ENCODE assay signal across 13 cellular contexts in genomic region chr12:89098390-89099102, GRCh38.
DNase-seq lines count a peak whose midpoint lies in the region; ATAC-seq, FAIRE-seq and TF ChIP-seq lines count a peak whose summit lies in the region.
"Had no signal": no experiment of that assay in that cellular context is flagged by ENCODE, and none has a peak within 500 bp of the region (broad histone marks: within the 10 kb centered on the region; RNA-seq: fewer than 3 reads in every experiment).

No MANE protein-coding gene starts in this region.

- H3K36me3 ChIP-seq in liver (ENCODE audit: control insufficient read depth in 4 of 4, insufficient read depth in 3 of 4, low read depth in 1 of 4, low read length in 3 of 4) (no peaks in the 10 kb centered on the region), HepG2 (replicated peaks in 1 of 2; ENCODE audit: control insufficient read depth in 1 of 2, insufficient read depth in 2 of 2, low read length in 2 of 2) (no peaks in the 10 kb centered on the region), WERI-Rb-1 (no peaks in the 10 kb centered on the region), hepatocyte (replicated peaks; ENCODE audit: insufficient read depth, low read depth) (no peaks in the 10 kb centered on the region)
- H3K36me3 ChIP-seq: thoracic aorta had no signal

- H3K4me2 ChIP-seq in HepG2 (ENCODE audit: low read depth, low read length): no peak overlapping the region
- no peak overlapping the region for H3K4me2 ChIP-seq in hepatocyte

- H3K9ac ChIP-seq in liver (ENCODE audit: low read depth in 1 of 2, low read length in 2 of 2) (no peak overlapping the region), HepG2 (ENCODE audit: insufficient read depth, low read depth, low read length) (no peak overlapping the region)

- DNase-seq in HepG2 (ENCODE audit: low spot score): no peak
- peak; percentile 13 for DNase-seq in WERI-Rb-1
- peak; percentile 13 for DNase-seq in hepatocyte (ENCODE audit: low spot score)
- DNase-seq in GM19240 (ENCODE audit: insufficient read length, low spot score): no peak
- DNase-seq in D341Med (ENCODE audit: low spot score): no peak
- DNase-seq in HPDE6-E6E7 (ENCODE audit: extremely low spot score): no peak
- DNase-seq: activated CD4-positive, alpha-beta memory T cell treated with anti-CD3 and anti-CD28 coated beads for 36 hours; immature natural killer cell; occipital lobe; stimulated activated CD4-positive, alpha-beta T cell treated with anti-CD3 and anti-CD28 coated beads, Interleukin-4, amount 100 ng/mL, for 4 hours had no signal

- TF ChIP-seq POLR2A in HepG2 (IDR thresholded peaks at IDR 0.05; ENCODE audit: insufficient read depth in 1 of 2, low read depth in 2 of 2, low read length in 2 of 2): no peak

- BruUV-seq in HepG2 (replicated peaks; lab: Mats Ljungman, UMichigan): no TSS peak

- no peak for TF ChIP-seq EP300 in HepG2 (IDR thresholded peaks at IDR 0.05; ENCODE audit: low read depth in 2 of 2, low read length in 2 of 2)
- no peak for TF ChIP-seq EP300 in HepG2 (CRISPR knock-in tag; IDR thresholded peaks at IDR 0.05; ENCODE audit: borderline replicate concordance)

- H3K4me3 ChIP-seq in liver (ENCODE audit: low read depth in 1 of 3, low read length in 3 of 3) (no peak overlapping the region), HepG2 (replicated peaks in 1 of 3; ENCODE audit: insufficient read depth in 1 of 3, low read depth in 2 of 3, low read length in 3 of 3) (no peak overlapping the region), WERI-Rb-1 (ENCODE audit: low read depth, low read length) (no peak overlapping the region), hepatocyte (no peak overlapping the region)
- H3K4me3 ChIP-seq: thoracic aorta had no signal

- FAIRE-seq in HepG2 (lab: Jason Lieb, UNC): no peak

- no peak for ATAC-seq in HepG2
- no peak for ATAC-seq in GM19023 (IDR thresholded peaks at IDR 0.05; ENCODE audit: unreplicated experiment)

- H3K27ac ChIP-seq in liver (ENCODE audit: low read depth in 1 of 2, low read length in 2 of 2): no peak overlapping the region
- H3K27ac ChIP-seq in HepG2 (ENCODE audit: extremely low read length, insufficient read depth, low read length): no peak overlapping the region
- no peak overlapping the region for H3K27ac ChIP-seq in WERI-Rb-1
- H3K27ac ChIP-seq in hepatocyte: no peak overlapping the region
- H3K27ac ChIP-seq: thoracic aorta had no signal

- intact Hi-C loops in HepG2 (cut with micrococcal nuclease; ENCODE audit: unreplicated experiment): no loop called here

- H3K4me1 ChIP-seq in liver (ENCODE audit: control insufficient read depth in 4 of 4, insufficient read depth in 4 of 4, low read length in 3 of 4): peaks cover 0 to 2% (median 0%) of the 10 kb centered on the region in 4 donors
- no peaks in the 10 kb centered on the region for H3K4me1 ChIP-seq in HepG2 (ENCODE audit: insufficient read depth, low read length)
- no peaks in the 10 kb centered on the region for H3K4me1 ChIP-seq in hepatocyte (ENCODE audit: insufficient read depth)

- TF ChIP-seq CTCF in liver (IDR thresholded peaks at IDR 0.05; ENCODE audit: low read depth, low read length, missing input control) (no peak), HepG2 (CRISPR knock-in tag; IDR thresholded peaks at IDR 0.05) (no peak), WERI-Rb-1 (IDR thresholded peaks at IDR 0.05; ENCODE audit: low read depth, low read length) (no peak), hepatocyte (IDR thresholded peaks at IDR 0.05; ENCODE audit: poor library complexity) (no peak)

- POLR2A ChIA-PET in HepG2 (lab: Yijun Ruan, JAX): no interaction called here

- WGBS in liver: 73% methylated on average over 13 of the region's 13 CpGs
- WGBS in HepG2 (ENCODE audit: low lambda C conversion rate): 60% methylated on average over 11 of the region's 13 CpGs
- WGBS in hepatocyte (ENCODE audit: low lambda C conversion rate, missing lambda C conversion rate): 55% methylated on average over 13 of the region's 13 CpGs

- H3K9me3 ChIP-seq in liver (ENCODE audit: control insufficient read depth in 4 of 4, low read length in 3 of 4) (no peaks in the 10 kb centered on the region), HepG2 (ENCODE audit: low read length) (no peaks in the 10 kb centered on the region), WERI-Rb-1 (ENCODE audit: severe bottlenecking) (no peaks in the 10 kb centered on the region), hepatocyte (ENCODE audit: low read depth) (no peaks in the 10 kb centered on the region)
- H3K9me3 ChIP-seq: thoracic aorta had no signal

- no peaks in the 10 kb centered on the region for H3K9me2 ChIP-seq in hepatocyte (replicated peaks; ENCODE audit: insufficient read depth)

- H3K27me3 ChIP-seq in liver (ENCODE audit: control insufficient read depth in 4 of 4, insufficient read depth in 4 of 4, low read length in 3 of 4) (no peaks in the 10 kb centered on the region), HepG2 (ENCODE audit: control insufficient read depth in 1 of 2, insufficient read depth in 2 of 2, low read length in 2 of 2) (no peaks in the 10 kb centered on the region), WERI-Rb-1 (ENCODE audit: insufficient read depth, low read depth, severe bottlenecking) (no peaks in the 10 kb centered on the region), hepatocyte (no peaks in the 10 kb centered on the region)

- no peaks in the 10 kb centered on the region for H3K79me2 ChIP-seq in HepG2 (ENCODE audit: insufficient read depth, low read length)
- no peaks in the 10 kb centered on the region for H3K79me2 ChIP-seq in hepatocyte

- no peak overlapping the region for H2AFZ ChIP-seq in HepG2 (ENCODE audit: low read length)
- no peak overlapping the region for H2AFZ ChIP-seq in hepatocyte

- no peak for TF ChIP-seq RAD21 in liver (IDR thresholded peaks at IDR 0.05)
- TF ChIP-seq RAD21 in HepG2 (CRISPR knock-in tag; IDR thresholded peaks at IDR 0.05): no peak

- CTCF ChIA-PET in HepG2 (lab: Yijun Ruan, JAX; ENCODE audit: low intra/inter-chr PET ratio, low total read pairs): no interaction called here

- no peaks in the 10 kb centered on the region for H4K20me1 ChIP-seq in HepG2 (ENCODE audit: insufficient read depth, low read length)
- H4K20me1 ChIP-seq in hepatocyte (ENCODE audit: insufficient read depth, poor library complexity, severe bottlenecking): no peaks in the 10 kb centered on the region

- in situ Hi-C loops in HepG2 (cut with HindIII; ENCODE audit: extremely low pct_ligation_motif_present, low pct_unique_long_range_greater_than_20kb): no loop called here

TF ChIP-seq in liver, 16 proteins besides CTCF, POLR2A, EP300 and RAD21:
- TF ChIP-seq, protein P1, sequence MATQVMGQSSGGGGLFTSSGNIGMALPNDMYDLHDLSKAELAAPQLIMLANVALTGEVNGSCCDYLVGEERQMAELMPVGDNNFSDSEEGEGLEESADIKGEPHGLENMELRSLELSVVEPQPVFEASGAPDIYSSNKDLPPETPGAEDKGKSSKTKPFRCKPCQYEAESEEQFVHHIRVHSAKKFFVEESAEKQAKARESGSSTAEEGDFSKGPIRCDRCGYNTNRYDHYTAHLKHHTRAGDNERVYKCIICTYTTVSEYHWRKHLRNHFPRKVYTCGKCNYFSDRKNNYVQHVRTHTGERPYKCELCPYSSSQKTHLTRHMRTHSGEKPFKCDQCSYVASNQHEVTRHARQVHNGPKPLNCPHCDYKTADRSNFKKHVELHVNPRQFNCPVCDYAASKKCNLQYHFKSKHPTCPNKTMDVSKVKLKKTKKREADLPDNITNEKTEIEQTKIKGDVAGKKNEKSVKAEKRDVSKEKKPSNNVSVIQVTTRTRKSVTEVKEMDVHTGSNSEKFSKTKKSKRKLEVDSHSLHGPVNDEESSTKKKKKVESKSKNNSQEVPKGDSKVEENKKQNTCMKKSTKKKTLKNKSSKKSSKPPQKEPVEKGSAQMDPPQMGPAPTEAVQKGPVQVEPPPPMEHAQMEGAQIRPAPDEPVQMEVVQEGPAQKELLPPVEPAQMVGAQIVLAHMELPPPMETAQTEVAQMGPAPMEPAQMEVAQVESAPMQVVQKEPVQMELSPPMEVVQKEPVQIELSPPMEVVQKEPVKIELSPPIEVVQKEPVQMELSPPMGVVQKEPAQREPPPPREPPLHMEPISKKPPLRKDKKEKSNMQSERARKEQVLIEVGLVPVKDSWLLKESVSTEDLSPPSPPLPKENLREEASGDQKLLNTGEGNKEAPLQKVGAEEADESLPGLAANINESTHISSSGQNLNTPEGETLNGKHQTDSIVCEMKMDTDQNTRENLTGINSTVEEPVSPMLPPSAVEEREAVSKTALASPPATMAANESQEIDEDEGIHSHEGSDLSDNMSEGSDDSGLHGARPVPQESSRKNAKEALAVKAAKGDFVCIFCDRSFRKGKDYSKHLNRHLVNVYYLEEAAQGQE (IDR thresholded peaks at IDR 0.05): no peak
- TF ChIP-seq NR2F2 (IDR thresholded peaks at IDR 0.05) (peak; percentile 71), YY1 (IDR thresholded peaks at IDR 0.05) (no peak)
TF ChIP-seq in liver: peak in this region for 1.

TF ChIP-seq in HepG2, 621 proteins besides CTCF, POLR2A, EP300 and RAD21:
- TF ChIP-seq ZNF747 (CRISPR knock-in tag; IDR thresholded peaks at IDR 0.05; ENCODE audit: borderline replicate concordance): no peak
- TF ChIP-seq FOXK1 (CRISPR knock-in tag; IDR thresholded peaks at IDR 0.05; ENCODE audit: borderline replicate concordance, low read depth): no peak
TF ChIP-seq in HepG2: peak in this region for 0.

Comparison
In these comparisons a context has a peak if more than half of its experiments do, and no peak if none do; other contexts are left out.
1. DNase-seq: peak in WERI-Rb-1 (single experiment) and hepatocyte (single experiment); none in HepG2 (single experiment), GM19240 (single experiment), D341Med (single experiment) and HPDE6-E6E7 (single experiment).